ENCODE assay signal across 8 cellular contexts in genomic region chr15:41659855-41660234, GRCh38. TPM values are rescaled to one million over a fixed set of nuclear protein-coding genes. Genes with fewer than 3 reads are reported as not detected.
DNase-seq lines count a peak whose midpoint lies in the region; ATAC-seq and TF ChIP-seq lines count a peak whose summit lies in the region.

No MANE protein-coding gene starts in this region.

- H3K9ac ChIP-seq in PC-3 (ENCODE audit: low read length) = peak overlapping the region; percentile 75
- H3K9ac ChIP-seq in parathyroid adenoma = no peak overlapping the region

- H3K27me3 ChIP-seq in PC-3 (ENCODE audit: low read length) = no peaks in the 10 kb centered on the region
- H3K27me3 ChIP-seq in parathyroid adenoma (ENCODE audit: control insufficient read depth, insufficient read depth, low read length) = no peaks in the 10 kb centered on the region

- no peaks in the 10 kb centered on the region for H3F3A ChIP-seq in PC-3 (ENCODE audit: low read length, unreplicated experiment)

- no peaks in the 10 kb centered on the region for H3K9me3 ChIP-seq in PC-3 (ENCODE audit: low read length)
- no peaks in the 10 kb centered on the region for H3K9me3 ChIP-seq in parathyroid adenoma (ENCODE audit: control insufficient read depth, low read length)

- H2AFZ ChIP-seq in PC-3 (ENCODE audit: low read length) = peak overlapping the region; percentile 76
- peak overlapping the region; percentile 96 for H2AFZ ChIP-seq in parathyroid adenoma

- TSS peak; percentile 74 for BruUV-seq in PC-3 (replicated peaks; lab: Mats Ljungman, UMichigan)

- no peaks in the 10 kb centered on the region for H3K36me3 ChIP-seq in PC-3 (ENCODE audit: low read depth, low read length)
- H3K36me3 ChIP-seq in parathyroid adenoma (ENCODE audit: control insufficient read depth, insufficient read depth, low read length) = no peaks in the 10 kb centered on the region

- H3K4me2 ChIP-seq in PC-3 (ENCODE audit: low read length) = peak overlapping the region; percentile 86
- H3K4me2 ChIP-seq in parathyroid adenoma (ENCODE audit: low read length) = peak overlapping the region; percentile 98

- CTCF ChIA-PET in PC-3 (lab: Charles Lee) = interaction anchor here (1.0 to 1.1 kb wide), 2 partner anchors 56 to 74 kb away, joined by 4 to 5 read pairs; no protein-coding TSS in a partner anchor

- H3K27ac ChIP-seq in PC-3 (ENCODE audit: low read length) (peak overlapping the region; percentile 76; the same call in 1 of the 2 replicates), parathyroid adenoma (peak overlapping the region; percentile 72)

- peaks cover 46% of the 10 kb centered on the region for H3K79me2 ChIP-seq in PC-3 (ENCODE audit: low read length)
- H3K79me2 ChIP-seq in parathyroid adenoma = peaks cover 3% of the 10 kb centered on the region

- TF ChIP-seq CTCF in PC-3 (conservative IDR thresholded peaks at IDR 0.05; ENCODE audit: low read depth, low read length) = no peak
- no peak for TF ChIP-seq CTCF in fibroblast of the aortic adventitia (IDR thresholded peaks at IDR 0.05; ENCODE audit: insufficient read depth, low read length)
- no peak for TF ChIP-seq CTCF in parathyroid adenoma (IDR thresholded peaks at IDR 0.05)

- DNase-seq in PC-3 (no peak), fibroblast of the aortic adventitia (ENCODE audit: low read depth) (no peak), DMS 273 treated with DMSO at 0.1 percent for 48 hours (lab: John Stamatoyannopoulos, UW) (no peak), H4 (ENCODE audit: low spot score) (no peak)

- H3K4me3 ChIP-seq in PC-3 (ENCODE audit: low read length) (peak overlapping the region; percentile 68; the same call in 1 of the 2 replicates), fibroblast of the aortic adventitia (ENCODE audit: low read depth, low read length) (peak overlapping the region; percentile 58), parathyroid adenoma (ENCODE audit: low read depth, low read length) (peak overlapping the region; percentile 69)

- no peaks in the 10 kb centered on the region for H3K9me2 ChIP-seq in PC-3 (replicated peaks; ENCODE audit: low read length)

- POLR2A ChIA-PET in PC-3 (lab: Charles Lee; ENCODE audit: unreplicated experiment) = no interaction called here

- H3K4me1 ChIP-seq in PC-3 (ENCODE audit: insufficient read depth, low read length) (peaks cover 35% of the 10 kb centered on the region), parathyroid adenoma (no peaks in the 10 kb centered on the region)

- ATAC-seq in GM18498 (IDR thresholded peaks at IDR 0.05; ENCODE audit: unreplicated experiment) = peak; percentile 1
- ATAC-seq in PC-3 = no peak; the same call in 1 of the 2 replicates
- ATAC-seq in HG03280 (IDR thresholded peaks at IDR 0.05; ENCODE audit: unreplicated experiment) = no peak
- no peak for ATAC-seq in GM21619 (IDR thresholded peaks at IDR 0.05; ENCODE audit: unreplicated experiment)

- H4K20me1 ChIP-seq in PC-3 (ENCODE audit: low read length) = peaks cover 10% of the 10 kb centered on the region; the same call in 1 of the 2 replicates

- intact Hi-C loops in PC-3 (cut with micrococcal nuclease) = loop anchor here (1.0 to 5.0 kb wide), 2 partner anchors 39 to 58 kb away; no protein-coding TSS in a partner anchor

RNA-seq across cellular contexts. Expression of gene MGA, which starts 0.4 kb away (rescaled TPM):
- total RNA-seq in PC-3 (2014; rRNA removed) (19.0 and 21.2 TPM in 2 replicates), fibroblast of the aortic adventitia (ENCODE audit: low replicate concordance) (49.2 and 64.6 TPM in 2 replicates)
- total RNA-seq in H4 (2014; rRNA removed; shearing (Covaris generic)) = 14.1 and 19.4 TPM in 2 replicates
